1 cellular context compared by ENCODE assay signal in the genomic region with DNA sequence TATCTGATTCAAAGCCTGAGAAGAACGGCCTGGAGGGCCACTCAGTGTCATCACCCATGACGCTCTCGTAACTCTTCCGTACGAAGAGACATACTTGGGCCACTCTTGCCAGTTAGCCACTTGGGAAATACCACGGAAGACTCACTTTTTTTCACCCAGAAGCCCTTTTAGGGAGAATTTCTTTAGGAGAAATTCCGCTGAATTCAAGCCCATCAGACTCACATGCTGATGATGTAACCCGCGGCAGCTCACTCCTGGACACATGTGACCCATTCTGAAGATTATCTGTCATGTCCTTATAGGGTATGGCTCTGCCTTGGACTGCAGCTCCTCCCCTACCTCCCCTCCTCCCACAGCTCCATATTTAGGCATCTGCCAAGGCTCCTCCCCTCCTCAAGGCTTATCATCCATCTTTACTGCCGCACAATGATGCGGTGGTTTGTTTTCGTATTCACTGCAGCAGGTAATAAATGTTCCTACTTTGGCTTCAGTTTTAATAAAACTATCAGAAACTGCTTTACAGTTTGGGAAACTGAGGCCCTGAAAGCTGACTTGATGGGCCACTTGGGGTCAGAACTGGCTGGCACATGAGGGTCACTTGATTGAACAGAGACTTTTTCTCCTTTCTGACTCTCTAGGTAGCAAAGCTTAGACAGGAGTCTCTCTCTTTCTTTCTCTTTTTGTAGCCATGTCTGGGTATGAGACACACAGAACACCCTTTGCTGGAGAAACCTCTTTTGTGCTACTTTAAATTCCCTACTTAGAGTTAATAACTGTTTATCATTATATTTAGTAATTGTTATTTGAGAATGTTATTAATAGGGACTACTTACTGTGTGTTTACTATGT.
A peak's percentile ranks its signal among the peaks of the same experiment; 100 is the strongest.
TF ChIP-seq lines count a peak whose summit lies in the region.

No MANE protein-coding gene starts in this region.

TF ChIP-seq in K562, 482 proteins besides CTCF, POLR2A, EP300 and RAD21 (continued from another document and continues in another):
- no peak for TF ChIP-seq ARID4B (CRISPR knock-in tag; IDR thresholded peaks at IDR 0.05)
- TF ChIP-seq THRB (CRISPR knock-in tag; conservative IDR thresholded peaks at IDR 0.05): no peak
- TF ChIP-seq IRF2 (CRISPR knock-in tag; IDR thresholded peaks at IDR 0.05): no peak
- TF ChIP-seq CLOCK (CRISPR knock-in tag; IDR thresholded peaks at IDR 0.05; ENCODE audit: borderline replicate concordance): peak; percentile 80
- TF ChIP-seq HMG20B (CRISPR knock-in tag; IDR thresholded peaks at IDR 0.05): no peak
- TF ChIP-seq CEBPG (CRISPR knock-in tag; IDR thresholded peaks at IDR 0.05): peak; percentile 93
- TF ChIP-seq CEBPG (tag; conservative IDR thresholded peaks at IDR 0.05 in 1 of 2, IDR thresholded peaks at IDR 0.05 in 1 of 2): peak; percentile 93 to 97
- TF ChIP-seq, protein P1, sequence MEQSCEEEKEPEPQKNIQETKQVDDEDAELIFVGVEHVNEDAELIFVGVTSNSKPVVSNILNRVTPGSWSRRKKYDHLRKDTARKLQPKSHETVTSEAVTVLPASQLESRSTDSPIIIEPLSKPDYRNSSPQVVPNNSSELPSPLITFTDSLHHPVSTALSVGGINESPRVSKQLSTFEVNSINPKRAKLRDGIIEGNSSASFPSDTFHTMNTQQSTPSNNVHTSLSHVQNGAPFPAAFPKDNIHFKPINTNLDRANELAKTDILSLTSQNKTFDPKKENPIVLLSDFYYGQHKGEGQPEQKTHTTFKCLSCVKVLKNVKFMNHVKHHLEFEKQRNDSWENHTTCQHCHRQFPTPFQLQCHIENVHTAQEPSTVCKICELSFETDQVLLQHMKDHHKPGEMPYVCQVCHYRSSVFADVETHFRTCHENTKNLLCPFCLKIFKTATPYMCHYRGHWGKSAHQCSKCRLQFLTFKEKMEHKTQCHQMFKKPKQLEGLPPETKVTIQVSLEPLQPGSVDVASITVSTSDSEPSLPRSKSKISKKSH (CRISPR knock-in tag; IDR thresholded peaks at IDR 0.05): no peak
- TF ChIP-seq C11orf30 (IDR thresholded peaks at IDR 0.05; ENCODE audit: low read depth): 0 out of 2 replicates have a peak, but pooled peaks have one; percentile 10
- peak; percentile 51; the same call in 1 of the 2 replicates for TF ChIP-seq CTBP1 (IDR thresholded peaks at IDR 0.05; ENCODE audit: borderline replicate concordance)
- TF ChIP-seq PTRF (tag; IDR thresholded peaks at IDR 0.05): no peak
- no peak for TF ChIP-seq NR1H2 (CRISPR knock-in tag; IDR thresholded peaks at IDR 0.05)
- no peak for TF ChIP-seq KLF13 (tag; IDR thresholded peaks at IDR 0.05; ENCODE audit: borderline replicate concordance, low read depth)
- no peak for TF ChIP-seq CC2D1A (IDR thresholded peaks at IDR 0.05)
- TF ChIP-seq ZBTB40 (IDR thresholded peaks at IDR 0.05): no peak
- no peak for TF ChIP-seq ZBTB40 (CRISPR knock-in tag; IDR thresholded peaks at IDR 0.05)
- TF ChIP-seq, protein P2, sequence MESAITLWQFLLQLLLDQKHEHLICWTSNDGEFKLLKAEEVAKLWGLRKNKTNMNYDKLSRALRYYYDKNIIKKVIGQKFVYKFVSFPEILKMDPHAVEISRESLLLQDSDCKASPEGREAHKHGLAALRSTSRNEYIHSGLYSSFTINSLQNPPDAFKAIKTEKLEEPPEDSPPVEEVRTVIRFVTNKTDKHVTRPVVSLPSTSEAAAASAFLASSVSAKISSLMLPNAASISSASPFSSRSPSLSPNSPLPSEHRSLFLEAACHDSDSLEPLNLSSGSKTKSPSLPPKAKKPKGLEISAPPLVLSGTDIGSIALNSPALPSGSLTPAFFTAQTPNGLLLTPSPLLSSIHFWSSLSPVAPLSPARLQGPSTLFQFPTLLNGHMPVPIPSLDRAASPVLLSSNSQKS (CRISPR knock-in tag; IDR thresholded peaks at IDR 0.05): no peak
- peak; percentile 96 for TF ChIP-seq CEBPB (tag; IDR thresholded peaks at IDR 0.05)
- TF ChIP-seq SNRNP70 (optimal IDR thresholded peaks at IDR 0.05; ENCODE audit: low read depth, low read length): no peak
- TF ChIP-seq TCFL5 (CRISPR knock-in tag; conservative IDR thresholded peaks at IDR 0.05): no peak
- TF ChIP-seq ZNF239 (CRISPR knock-in tag; IDR thresholded peaks at IDR 0.05): no peak
- TF ChIP-seq POU5F1 (IDR thresholded peaks at IDR 0.05; ENCODE audit: borderline replicate concordance, low read depth, low read length, partially characterized antibody): no peak
- TF ChIP-seq ZNF274 (IDR thresholded peaks at IDR 0.05; ENCODE audit: borderline replicate concordance, low read depth, low read length): no peak
- no peak for TF ChIP-seq SRSF7 (optimal IDR thresholded peaks at IDR 0.05; ENCODE audit: low read depth, low read length)
- peak; percentile 47 for TF ChIP-seq ARID1B (IDR thresholded peaks at IDR 0.05)
- TF ChIP-seq SREBF2 (CRISPR knock-in tag; IDR thresholded peaks at IDR 0.05): no peak
- no peak for TF ChIP-seq RHOXF2B (CRISPR knock-in tag; conservative IDR thresholded peaks at IDR 0.05)
- TF ChIP-seq, protein P3, sequence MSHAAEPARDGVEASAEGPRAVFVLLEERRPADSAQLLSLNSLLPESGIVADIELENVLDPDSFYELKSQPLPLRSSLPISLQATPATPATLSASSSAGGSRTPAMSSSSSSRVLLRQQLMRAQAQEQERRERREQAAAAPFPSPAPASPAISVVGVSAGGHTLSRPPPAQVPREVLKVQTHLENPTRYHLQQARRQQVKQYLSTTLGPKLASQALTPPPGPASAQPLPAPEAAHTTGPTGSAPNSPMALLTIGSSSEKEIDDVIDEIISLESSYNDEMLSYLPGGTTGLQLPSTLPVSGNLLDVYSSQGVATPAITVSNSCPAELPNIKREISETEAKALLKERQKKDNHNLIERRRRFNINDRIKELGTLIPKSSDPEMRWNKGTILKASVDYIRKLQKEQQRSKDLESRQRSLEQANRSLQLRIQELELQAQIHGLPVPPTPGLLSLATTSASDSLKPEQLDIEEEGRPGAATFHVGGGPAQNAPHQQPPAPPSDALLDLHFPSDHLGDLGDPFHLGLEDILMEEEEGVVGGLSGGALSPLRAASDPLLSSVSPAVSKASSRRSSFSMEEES (CRISPR knock-in tag; IDR thresholded peaks at IDR 0.05): peak; percentile 51
- no peak for TF ChIP-seq ZNF707 (CRISPR knock-in tag; conservative IDR thresholded peaks at IDR 0.05)
- TF ChIP-seq SMARCE1 (IDR thresholded peaks at IDR 0.05): peak; percentile 44; the same call in 1 of the 2 replicates
- no peak for TF ChIP-seq TAL1 (IDR thresholded peaks at IDR 0.05)
